In genomic region chr15:50424066-50424890, GRCh38 we compare ENCODE assay signal across 1 cellular context.
TF ChIP-seq lines count a peak whose summit lies in the region.

TSS of gene USP8 (plus strand) at chr15:50424405. CDS start at chr15:50439074, 14,669 bp downstream.

TF ChIP-seq in HepG2, 621 proteins besides CTCF, POLR2A, EP300 and RAD21 (continued from another document and continues in another):
- TF ChIP-seq SMAD1 (CRISPR knock-in tag; IDR thresholded peaks at IDR 0.05; ENCODE audit: borderline replicate concordance, low read depth) (peak; percentile 67; the same call in 1 of the 2 replicates), ZNF747 (CRISPR knock-in tag; IDR thresholded peaks at IDR 0.05; ENCODE audit: borderline replicate concordance) (0 out of 2 replicates have a peak, but pooled peaks have one; percentile 12), ZNF468 (CRISPR knock-in tag; IDR thresholded peaks at IDR 0.05) (no peak), ZNF281 (CRISPR knock-in tag; IDR thresholded peaks at IDR 0.05; ENCODE audit: borderline replicate concordance) (peak; percentile 42; the same call in 1 of the 2 replicates), NFE2L1 (CRISPR knock-in tag; IDR thresholded peaks at IDR 0.05; ENCODE audit: borderline replicate concordance) (no peak), ZNF720 (CRISPR knock-in tag; IDR thresholded peaks at IDR 0.05) (no peak), ZNF232 (CRISPR knock-in tag; IDR thresholded peaks at IDR 0.05; ENCODE audit: borderline replicate concordance) (no peak), MED8 (CRISPR knock-in tag; IDR thresholded peaks at IDR 0.05; ENCODE audit: insufficient replicate concordance) (no peak), POLR2AphosphoS5 (IDR thresholded peaks at IDR 0.05; ENCODE audit: low read depth, low read length) (peak; percentile 97), ZNF318 (CRISPR knock-in tag; IDR thresholded peaks at IDR 0.05) (no peak), PRPF4 (IDR thresholded peaks at IDR 0.05; ENCODE audit: low read depth, low read length, poor library complexity, severe bottlenecking) (no peak), MIXL1 (CRISPR knock-in tag; IDR thresholded peaks at IDR 0.05) (peak; percentile 58; the same call in 1 of the 2 replicates), KDM1A (CRISPR knock-in tag; IDR thresholded peaks at IDR 0.05) (no peak), DMAP1 (CRISPR knock-in tag; IDR thresholded peaks at IDR 0.05) (peak; percentile 88), PHF21A (CRISPR knock-in tag; IDR thresholded peaks at IDR 0.05) (peak; percentile 50; the same call in 1 of the 2 replicates), STAG1 (CRISPR knock-in tag; IDR thresholded peaks at IDR 0.05) (no peak), MAFG (CRISPR knock-in tag; IDR thresholded peaks at IDR 0.05) (no peak), CREM (IDR thresholded peaks at IDR 0.05) (peak; percentile 97), CREM (CRISPR knock-in tag; IDR thresholded peaks at IDR 0.05) (peak; percentile 63; the same call in 1 of the 2 replicates), CBFB (CRISPR knock-in tag; IDR thresholded peaks at IDR 0.05) (peak; percentile 41; the same call in 1 of the 2 replicates), FOXO1 (CRISPR knock-in tag; IDR thresholded peaks at IDR 0.05) (0 out of 2 replicates have a peak, but pooled peaks have one; percentile 8), KIAA2018 (CRISPR knock-in tag; IDR thresholded peaks at IDR 0.05; ENCODE audit: borderline replicate concordance) (no peak), ARNTL (CRISPR knock-in tag; IDR thresholded peaks at IDR 0.05) (no peak; the same call in 1 of the 2 replicates), ZNF776 (CRISPR knock-in tag; IDR thresholded peaks at IDR 0.05) (peak; percentile 51; the same call in 1 of the 2 replicates), MAFF (IDR thresholded peaks at IDR 0.05; ENCODE audit: low read depth, low read length) (no peak), ZNF17 (CRISPR knock-in tag; IDR thresholded peaks at IDR 0.05) (no peak), ZBTB46 (CRISPR knock-in tag; IDR thresholded peaks at IDR 0.05; ENCODE audit: borderline replicate concordance) (no peak), ZNF354B (CRISPR knock-in tag; IDR thresholded peaks at IDR 0.05) (no peak), ERF (CRISPR knock-in tag; IDR thresholded peaks at IDR 0.05) (peak; percentile 79; the same call in 1 of the 2 replicates)
- TF ChIP-seq, protein P1, sequence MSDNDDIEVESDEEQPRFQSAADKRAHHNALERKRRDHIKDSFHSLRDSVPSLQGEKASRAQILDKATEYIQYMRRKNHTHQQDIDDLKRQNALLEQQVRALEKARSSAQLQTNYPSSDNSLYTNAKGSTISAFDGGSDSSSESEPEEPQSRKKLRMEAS (IDR thresholded peaks at IDR 0.05) = peak; percentile 39; the same call in 1 of the 2 replicates
- TF ChIP-seq, protein P2, sequence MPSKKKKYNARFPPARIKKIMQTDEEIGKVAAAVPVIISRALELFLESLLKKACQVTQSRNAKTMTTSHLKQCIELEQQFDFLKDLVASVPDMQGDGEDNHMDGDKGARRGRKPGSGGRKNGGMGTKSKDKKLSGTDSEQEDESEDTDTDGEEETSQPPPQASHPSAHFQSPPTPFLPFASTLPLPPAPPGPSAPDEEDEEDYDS (CRISPR knock-in tag; IDR thresholded peaks at IDR 0.05) = peak; percentile 92
- TF ChIP-seq, protein P3, sequence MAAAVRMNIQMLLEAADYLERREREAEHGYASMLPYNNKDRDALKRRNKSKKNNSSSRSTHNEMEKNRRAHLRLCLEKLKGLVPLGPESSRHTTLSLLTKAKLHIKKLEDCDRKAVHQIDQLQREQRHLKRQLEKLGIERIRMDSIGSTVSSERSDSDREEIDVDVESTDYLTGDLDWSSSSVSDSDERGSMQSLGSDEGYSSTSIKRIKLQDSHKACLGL (CRISPR knock-in tag; IDR thresholded peaks at IDR 0.05) = 0 out of 2 replicates have a peak, but pooled peaks have one; percentile 54
- TF ChIP-seq, protein P4, sequence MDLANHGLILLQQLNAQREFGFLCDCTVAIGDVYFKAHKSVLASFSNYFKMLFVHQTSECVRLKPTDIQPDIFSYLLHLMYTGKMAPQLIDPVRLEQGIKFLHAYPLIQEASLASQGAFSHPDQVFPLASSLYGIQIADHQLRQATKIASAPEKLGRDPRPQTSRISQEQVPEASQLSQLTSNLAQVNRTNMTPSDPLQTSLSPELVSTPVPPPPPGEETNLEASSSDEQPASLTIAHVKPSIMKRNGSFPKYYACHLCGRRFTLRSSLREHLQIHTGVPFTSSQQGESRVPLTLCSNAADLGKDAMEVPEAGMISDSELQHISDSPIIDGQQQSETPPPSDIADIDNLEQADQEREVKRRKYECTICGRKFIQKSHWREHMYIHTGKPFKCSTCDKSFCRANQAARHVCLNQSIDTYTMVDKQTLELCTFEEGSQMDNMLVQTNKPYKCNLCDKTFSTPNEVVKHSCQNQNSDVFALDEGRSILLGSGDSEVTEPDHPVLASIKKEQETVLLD (CRISPR knock-in tag; IDR thresholded peaks at IDR 0.05; ENCODE audit: low read depth) = peak; percentile 38; the same call in 1 of the 2 replicates
